Comparison of ENCODE assay signal across 26 cellular contexts in genomic region chr12:43737646-43738045, GRCh38. TPM values are rescaled to one million over a fixed set of nuclear protein-coding genes. Genes with fewer than 3 reads are reported as not detected.
DNase-seq lines count a peak whose midpoint lies in the region; ATAC-seq, FAIRE-seq and TF ChIP-seq lines count a peak whose summit lies in the region.
"Had no signal": no experiment of that assay in that cellular context is flagged by ENCODE, and none has a peak within 500 bp of the region (broad histone marks: within the 10 kb centered on the region; RNA-seq: fewer than 3 reads in every experiment).

No MANE protein-coding gene starts in this region.

- no peak for FAIRE-seq in astrocyte (lab: Jason Lieb, UNC)
- FAIRE-seq: H1 had no signal

- H3K9ac ChIP-seq in mammary epithelial cell (ENCODE audit: insufficient read depth, low read length) (no peak overlapping the region), astrocyte (ENCODE audit: low read length) (peak overlapping the region; percentile 41)
- H3K9ac ChIP-seq: BLaER1 had no signal

- H3K4me1 Mint-ChIP-seq in astrocyte (ENCODE audit: low read depth, unreplicated experiment): peaks cover 18% of the 10 kb centered on the region
- peaks cover 0 to 9% (median 0%) of the 10 kb centered on the region in 7 donors for H3K4me1 Mint-ChIP-seq in naive thymus-derived CD4-positive, alpha-beta T cell

- intact Hi-C loops in mammary epithelial cell (cut with micrococcal nuclease) (no loop called here), breast epithelium (cut with DNase I; ENCODE audit: low total_unique reads) (no loop called here), posterior vena cava (cut with DNase I) (no loop called here)
- intact Hi-C loops in naive thymus-derived CD4-positive, alpha-beta T cell (cut with micrococcal nuclease): no loop called here

- peaks cover 3% of the 10 kb centered on the region for H3K36me3 Mint-ChIP-seq in astrocyte (ENCODE audit: low read depth, unreplicated experiment)
- H3K36me3 Mint-ChIP-seq in naive thymus-derived CD4-positive, alpha-beta T cell: peaks cover 7 to 47% (median 21%) of the 10 kb centered on the region in 5 donors

- WGBS in mammary epithelial cell (ENCODE audit: low coverage, missing lambda C conversion rate): 21% methylated on average over 2 of the region's 2 CpGs

- in situ Hi-C loops in mammary epithelial cell (cut with MboI; ENCODE audit: low sequenced_read_pairs in 2 of 2): no loop called here

- no TSS peak for BruUV-seq in mammary epithelial cell (replicated peaks; lab: Mats Ljungman, UMichigan)

- no peaks in the 10 kb centered on the region for H3K27me3 ChIP-seq in mammary epithelial cell (ENCODE audit: insufficient read depth, low read length)
- H3K27me3 ChIP-seq in breast epithelium: no peaks in the 10 kb centered on the region
- no peaks in the 10 kb centered on the region for H3K27me3 ChIP-seq in astrocyte (ENCODE audit: insufficient read depth, low read length)
- no peaks in the 10 kb centered on the region for H3K27me3 ChIP-seq in naive thymus-derived CD4-positive, alpha-beta T cell (ENCODE audit: control insufficient read depth in 2 of 2, insufficient read depth in 2 of 2, low read length in 2 of 2)
- H3K27me3 ChIP-seq: BLaER1, esophagus muscularis mucosa, stomach had no signal

- no peaks in the 10 kb centered on the region for H3K9me3 Mint-ChIP-seq in astrocyte (ENCODE audit: unreplicated experiment)
- H3K9me3 Mint-ChIP-seq in naive thymus-derived CD4-positive, alpha-beta T cell: no peaks in the 10 kb centered on the region
- H3K9me3 Mint-ChIP-seq: central memory CD8-positive, alpha-beta T cell; natural killer cell; type B pancreatic cell had no signal

- peak overlapping the region; percentile 12 for H3K27ac Mint-ChIP-seq in astrocyte (ENCODE audit: unreplicated experiment)
- H3K27ac Mint-ChIP-seq in naive thymus-derived CD4-positive, alpha-beta T cell: no peak overlapping the region
- H3K27ac Mint-ChIP-seq: activated CD8-positive, alpha-beta memory T cell treated with anti-CD3 and anti-CD28 coated beads, Interleukin-2, amount 10 ng/mL, durations not matched to agents 7 days and 5 days; natural killer cell; type B pancreatic cell had no signal

- H2AFZ ChIP-seq in mammary epithelial cell (ENCODE audit: low read depth, low read length): no peak overlapping the region
- H2AFZ ChIP-seq in astrocyte (ENCODE audit: low read depth, low read length): no peak overlapping the region

- H3K36me3 ChIP-seq in mammary epithelial cell (ENCODE audit: insufficient read depth, low read length): peaks cover 16% of the 10 kb centered on the region
- no peaks in the 10 kb centered on the region for H3K36me3 ChIP-seq in breast epithelium
- H3K36me3 ChIP-seq in astrocyte (ENCODE audit: insufficient read depth, low read length): peaks cover 17% of the 10 kb centered on the region
- H3K36me3 ChIP-seq in naive thymus-derived CD4-positive, alpha-beta T cell (ENCODE audit: control insufficient read depth in 2 of 3, insufficient read depth in 3 of 3, low read length in 3 of 3): peaks cover 6 to 35% (median 7%) of the 10 kb centered on the region in 3 experiments

- CTCF ChIA-PET in mammary epithelial cell (lab: Charles Lee; ENCODE audit: low non-redundant PET): no interaction called here
- CTCF ChIA-PET in naive thymus-derived CD4-positive, alpha-beta T cell (lab: Charles Lee): no interaction called here

- dilution Hi-C loops in mammary epithelial cell (cut with HindIII; ENCODE audit: low sequenced_read_pairs): no loop called here

- TF ChIP-seq CTCF in mammary epithelial cell (conservative IDR thresholded peaks at IDR 0.05 in 1 of 2, IDR thresholded peaks at IDR 0.05 in 1 of 2; ENCODE audit: extremely low read depth in 1 of 2, insufficient read depth in 1 of 2, low read depth in 1 of 2, low read length in 2 of 2): no peak
- TF ChIP-seq CTCF in breast epithelium (IDR thresholded peaks at IDR 0.05): no peak
- no peak for TF ChIP-seq CTCF in astrocyte (IDR thresholded peaks at IDR 0.05; ENCODE audit: insufficient read depth, low read depth, low read length)
- no peak for TF ChIP-seq CTCF in fibroblast of villous mesenchyme (IDR thresholded peaks at IDR 0.05; ENCODE audit: insufficient read depth, low read depth, low read length)

- H3K79me2 ChIP-seq in mammary epithelial cell (ENCODE audit: insufficient read depth, low read length) (no peaks in the 10 kb centered on the region), astrocyte (ENCODE audit: insufficient read depth, low read length) (no peaks in the 10 kb centered on the region)

- DNase-seq in mammary epithelial cell (peak; percentile 72), breast epithelium (ENCODE audit: low spot score in 2 of 2) (no peak), astrocyte (ENCODE audit: low read depth) (peak; percentile 80), fibroblast of villous mesenchyme (ENCODE audit: low read depth) (peak; percentile 12), posterior vena cava (ENCODE audit: low spot score) (no peak)
- DNase-seq in naive thymus-derived CD4-positive, alpha-beta T cell: no peak
- DNase-seq: 8988T; activated CD4-positive, alpha-beta T cell treated with anti-CD3 and anti-CD28 coated beads for 4 hours; activated CD8-positive, alpha-beta memory T cell treated with anti-CD3 and anti-CD28 coated beads, Interleukin-2, amount 10 ng/mL, durations not matched to agents 7 days and 5 days; natural killer cell; NCI-H1048; NCI-H2029 treated with DMSO at 0.1 percent for 48 hours; NCI-H510A; posterior cingulate gyrus; stimulated activated CD4-positive, alpha-beta T cell treated with anti-CD3 and anti-CD28 coated beads, Interleukin-2, amount 100 ng/mL, for 48 hours; stomach; SW 1271 had no signal

- TF ChIP-seq POLR2A in breast epithelium (IDR thresholded peaks at IDR 0.05) (no peak), GM18505 (IDR thresholded peaks at IDR 0.05; ENCODE audit: borderline replicate concordance, extremely low read depth, insufficient read depth, insufficient read length) (no peak)

- H3K4me2 ChIP-seq in mammary epithelial cell (ENCODE audit: insufficient read depth, low read depth, low read length) (peak overlapping the region; percentile 48), astrocyte (ENCODE audit: low read length) (peak overlapping the region; percentile 45)
- H3K4me2 ChIP-seq: BLaER1 had no signal

- POLR2A ChIA-PET in naive thymus-derived CD4-positive, alpha-beta T cell (lab: Charles Lee): no interaction called here

- no peaks in the 10 kb centered on the region for H3K27me3 Mint-ChIP-seq in astrocyte (ENCODE audit: low read depth, unreplicated experiment)
- H3K27me3 Mint-ChIP-seq in naive thymus-derived CD4-positive, alpha-beta T cell: no peaks in the 10 kb centered on the region
- H3K27me3 Mint-ChIP-seq: activated CD8-positive, alpha-beta memory T cell treated with anti-CD3 and anti-CD28 coated beads, Interleukin-2, amount 10 ng/mL, durations not matched to agents 7 days and 5 days; central memory CD8-positive, alpha-beta T cell; type B pancreatic cell had no signal

- no peak overlapping the region for H3K27ac ChIP-seq in mammary epithelial cell (ENCODE audit: insufficient read depth, low read depth, low read length)
- H3K27ac ChIP-seq in breast epithelium: no peak overlapping the region
- peak overlapping the region; percentile 67 for H3K27ac ChIP-seq in astrocyte (ENCODE audit: low read depth, low read length)
- no peak overlapping the region for H3K27ac ChIP-seq in naive thymus-derived CD4-positive, alpha-beta T cell (ENCODE audit: low read depth, low read length)
- H3K27ac ChIP-seq: BLaER1, esophagus muscularis mucosa, HL-60, skin epidermis, stomach had no signal

- H3K4me3 Mint-ChIP-seq in astrocyte (ENCODE audit: unreplicated experiment): no peak overlapping the region
- H3K4me3 Mint-ChIP-seq in naive thymus-derived CD4-positive, alpha-beta T cell: no peak overlapping the region
- H3K4me3 Mint-ChIP-seq: activated CD8-positive, alpha-beta memory T cell treated with anti-CD3 and anti-CD28 coated beads, Interleukin-2, amount 10 ng/mL, durations not matched to agents 7 days and 5 days; central memory CD8-positive, alpha-beta T cell; natural killer cell; type B pancreatic cell had no signal

- ATAC-seq in HG03378 (IDR thresholded peaks at IDR 0.05; ENCODE audit: unreplicated experiment) (no peak), GM18505 (IDR thresholded peaks at IDR 0.05; ENCODE audit: unreplicated experiment) (no peak)
- ATAC-seq in naive thymus-derived CD4-positive, alpha-beta T cell: no peak
- ATAC-seq: activated CD8-positive, alpha-beta memory T cell treated with anti-CD3 and anti-CD28 coated beads, Interleukin-2, amount 10 ng/mL, durations not matched to agents 7 days and 5 days; natural killer cell had no signal

- no peaks in the 10 kb centered on the region for H4K20me1 ChIP-seq in mammary epithelial cell (ENCODE audit: insufficient read depth, low read length)
- no peaks in the 10 kb centered on the region for H4K20me1 ChIP-seq in astrocyte (ENCODE audit: insufficient read depth, low read length)
- H4K20me1 ChIP-seq: BLaER1 had no signal

- H3K9me3 ChIP-seq in mammary epithelial cell (replicated peaks; ENCODE audit: insufficient read depth, low read length) (no peaks in the 10 kb centered on the region), breast epithelium (no peaks in the 10 kb centered on the region), astrocyte (ENCODE audit: insufficient read depth, low read depth, low read length) (no peaks in the 10 kb centered on the region)
- no peaks in the 10 kb centered on the region for H3K9me3 ChIP-seq in naive thymus-derived CD4-positive, alpha-beta T cell (ENCODE audit: control insufficient read depth in 2 of 3, low read length in 3 of 3)
- H3K9me3 ChIP-seq: BLaER1, esophagus muscularis mucosa, stomach had no signal

- no peak overlapping the region for H3K4me3 ChIP-seq in mammary epithelial cell (replicated peaks in 1 of 3; ENCODE audit: insufficient read depth in 1 of 3, low read depth in 2 of 3, low read length in 3 of 3)
- no peak overlapping the region for H3K4me3 ChIP-seq in breast epithelium
- H3K4me3 ChIP-seq in astrocyte (ENCODE audit: insufficient read depth, low read depth, low read length): no peak overlapping the region
- H3K4me3 ChIP-seq in fibroblast of villous mesenchyme (ENCODE audit: low read depth, low read length): no peak overlapping the region
- H3K4me3 ChIP-seq in naive thymus-derived CD4-positive, alpha-beta T cell (ENCODE audit: low read length): no peak overlapping the region
- H3K4me3 ChIP-seq: BLaER1, esophagus muscularis mucosa, skin epidermis, stomach had no signal

- peaks cover 15% of the 10 kb centered on the region for H3K4me1 ChIP-seq in mammary epithelial cell (ENCODE audit: insufficient read depth, low read length)
- no peaks in the 10 kb centered on the region for H3K4me1 ChIP-seq in breast epithelium
- peaks cover 27% of the 10 kb centered on the region for H3K4me1 ChIP-seq in astrocyte (ENCODE audit: insufficient read depth, low read length)
- H3K4me1 ChIP-seq in naive thymus-derived CD4-positive, alpha-beta T cell (ENCODE audit: control insufficient read depth in 2 of 2, insufficient read depth in 2 of 2, low read length in 2 of 2): no peaks in the 10 kb centered on the region
- H3K4me1 ChIP-seq: BLaER1, esophagus muscularis mucosa, stomach had no signal

RNA-seq across cellular contexts. Expression of gene PUS7L, which starts 20.9 kb away (rescaled TPM):
- total RNA-seq in mammary epithelial cell (10 to 100 TPM; 18.7 to 20.0 TPM), breast epithelium (10 to 100 TPM in 1 of 3 donors, 1 to 10 TPM in 2; 7.8 to 13.6 (median 9.2) TPM), astrocyte (8.9 and 11.4 TPM in 2 replicates), fibroblast of villous mesenchyme (22.2 and 30.2 TPM in 2 replicates), posterior vena cava (10 to 100 TPM; 16.5 to 18.1 TPM)
- polyA plus RNA-seq in mammary epithelial cell: 4.9 TPM
- polyA minus RNA-seq in mammary epithelial cell: 19.9 TPM
- total RNA-seq in naive thymus-derived CD4-positive, alpha-beta T cell: 10 to 100 TPM; 14.0 to 27.4 (median 23.2) TPM
- 10 to 100 TPM; 35.9 to 39.0 TPM for polyA plus RNA-seq in naive thymus-derived CD4-positive, alpha-beta T cell

RNA-seq across cellular contexts. Expression of gene IRAK4, which starts 21.1 kb away (rescaled TPM):
- total RNA-seq in mammary epithelial cell (10 to 100 TPM; 15.8 to 18.7 TPM), breast epithelium (10 to 100 TPM; 37.4 to 46.4 (median 38.7) TPM), astrocyte (8.3 and 9.9 TPM in 2 replicates), fibroblast of villous mesenchyme (16.1 and 20.3 TPM in 2 replicates), posterior vena cava (10 to 100 TPM; 19.9 to 21.5 TPM)
- polyA plus RNA-seq in mammary epithelial cell: 8.9 TPM
- polyA minus RNA-seq in mammary epithelial cell: 2.6 TPM
- total RNA-seq in naive thymus-derived CD4-positive, alpha-beta T cell: 10 to 100 TPM; 35.6 to 69.1 (median 52.7) TPM
- 10 to 100 TPM; 24.8 to 36.3 TPM for polyA plus RNA-seq in naive thymus-derived CD4-positive, alpha-beta T cell

Comparison
In these comparisons a context has a peak if more than half of its experiments do, and no peak if none do; other contexts are left out.
1. DNase-seq: peak in mammary epithelial cell (single experiment), astrocyte (single experiment) and fibroblast of villous mesenchyme (single experiment); none in breast epithelium (0 of 2), posterior vena cava (single experiment) and naive thymus-derived CD4-positive, alpha-beta T cell (0 of 9).